ENCODE assay signal across 17 cellular contexts in genomic region chr7:80609732-80610131, GRCh38. TPM values are rescaled to one million over a fixed set of nuclear protein-coding genes. Genes with fewer than 3 reads are reported as not detected.
DNase-seq lines count a peak whose midpoint lies in the region; ATAC-seq and TF ChIP-seq lines count a peak whose summit lies in the region.
"Had no signal": no experiment of that assay in that cellular context is flagged by ENCODE, and none has a peak within 500 bp of the region (broad histone marks: within the 10 kb centered on the region; RNA-seq: fewer than 3 reads in every experiment).

No MANE protein-coding gene starts in this region.

- H3K4me1 ChIP-seq in heart left ventricle (peaks cover 9 to 91% (median 43%) of the 10 kb centered on the region in 12 donors), mesendoderm (ENCODE audit: control insufficient read depth, low read depth, low read length) (no peaks in the 10 kb centered on the region), stomach (peaks cover 12 to 60% (median 39%) of the 10 kb centered on the region in 4 donors)

- POLR2A ChIA-PET in activated CD4-positive, alpha-beta memory T cell treated with anti-CD3 and anti-CD28 coated beads, Interleukin-2, amount 10 ng/mL, durations not matched to agents 7 days and 5 days (lab: Charles Lee), result no interaction called here

- H3K79me2 ChIP-seq in mesendoderm (ENCODE audit: control insufficient read depth, insufficient read depth, low read length), result no peaks in the 10 kb centered on the region

- H3K18ac ChIP-seq in mesendoderm (ENCODE audit: low read length), result no peak overlapping the region

- no peak overlapping the region for H3K27ac Mint-ChIP-seq in activated CD4-positive, alpha-beta memory T cell treated with anti-CD3 and anti-CD28 coated beads, Interleukin-2, amount 10 ng/mL, durations not matched to agents 7 days and 5 days

- H3K9me3 ChIP-seq in heart left ventricle (no peaks in the 10 kb centered on the region), stomach (no peaks in the 10 kb centered on the region)
- H3K9me3 ChIP-seq: Caco-2 had no signal

- no peak overlapping the region for H3K4me3 Mint-ChIP-seq in activated CD4-positive, alpha-beta memory T cell treated with anti-CD3 and anti-CD28 coated beads, Interleukin-2, amount 10 ng/mL, durations not matched to agents 7 days and 5 days

- H4K8ac ChIP-seq in mesendoderm (ENCODE audit: low read depth, low read length), result no peak overlapping the region

- CTCF ChIA-PET in activated CD4-positive, alpha-beta memory T cell treated with anti-CD3 and anti-CD28 coated beads, Interleukin-2, amount 10 ng/mL, durations not matched to agents 7 days and 5 days (lab: Charles Lee), result interaction anchor here (0.5 kb wide), 1 partner anchor 547 kb away, joined by 3 read pairs; no protein-coding TSS in a partner anchor

- no peak overlapping the region for H3K23ac ChIP-seq in mesendoderm (ENCODE audit: low read length)

- H4K5ac ChIP-seq in mesendoderm (ENCODE audit: low read length), result no peak overlapping the region

- TF ChIP-seq CTCF in heart left ventricle (IDR thresholded peaks at IDR 0.05) (no peak), stomach (IDR thresholded peaks at IDR 0.05) (no peak)

- H2BK15ac ChIP-seq in mesendoderm (replicated peaks; ENCODE audit: low read depth), result no peak overlapping the region

- no peak for TF ChIP-seq POLR2A in heart left ventricle (IDR thresholded peaks at IDR 0.05)
- no peak for TF ChIP-seq POLR2A in stomach (IDR thresholded peaks at IDR 0.05)

- H3K9ac ChIP-seq in mesendoderm (ENCODE audit: low read length), result no peak overlapping the region
- H3K9ac ChIP-seq: GM23248 had no signal

- H3K9me3 Mint-ChIP-seq in activated CD4-positive, alpha-beta memory T cell treated with anti-CD3 and anti-CD28 coated beads, Interleukin-2, amount 10 ng/mL, durations not matched to agents 7 days and 5 days, result no peaks in the 10 kb centered on the region

- intact Hi-C loops in Right ventricle myocardium inferior (cut with DNase I), result loop anchor here (5.0 kb wide), 1 partner anchor 142 kb away; no protein-coding TSS in a partner anchor
- intact Hi-C loops in cardiac septum (cut with DNase I), result no loop called here
- intact Hi-C loops in heart left ventricle (cut with DNase I), result no loop called here
- intact Hi-C loops in stomach (cut with DNase I; ENCODE audit: low total_unique reads), result no loop called here

- 43 to 58% (median 52%) methylated on average over 2 of the region's 2 CpGs for WGBS in heart left ventricle, 4 donors
- WGBS in mesendoderm (ENCODE audit: extremely low coverage, insufficient coverage, low lambda C conversion rate), result no CpG with 5 or more reads among the region's 2 CpGs
- 27 to 80% (median 39%) methylated on average over 2 of the region's 2 CpGs for WGBS in stomach, 5 donors

- DNase-seq in Right ventricle myocardium inferior (ENCODE audit: missing footprints) (no peak), cardiac septum (ENCODE audit: low spot score) (no peak), heart left ventricle (peak in 2 of 5 donors; percentile 37 to 44), mesendoderm (peak; percentile 78), stomach (no peak)
- DNase-seq in activated CD4-positive, alpha-beta memory T cell treated with anti-CD3 and anti-CD28 coated beads, Interleukin-2, amount 10 ng/mL, durations not matched to agents 7 days and 5 days, result no peak
- DNase-seq: Caco-2, DMS53, GM23248, KG1, NCI-H1048, NCI-H187 treated with DMSO at 0.1 percent for 48 hours, NCI-H226, NCI-H526 had no signal

- H3K79me1 ChIP-seq in mesendoderm (ENCODE audit: low read length), result no peaks in the 10 kb centered on the region

- H2BK5ac ChIP-seq in mesendoderm (ENCODE audit: low read length), result no peak overlapping the region

- H3K4me1 Mint-ChIP-seq in activated CD4-positive, alpha-beta memory T cell treated with anti-CD3 and anti-CD28 coated beads, Interleukin-2, amount 10 ng/mL, durations not matched to agents 7 days and 5 days, result no peaks in the 10 kb centered on the region

- H3K27ac ChIP-seq in heart left ventricle, result peak overlapping the region; percentile 54 to 83 (median 77)
- no peak overlapping the region for H3K27ac ChIP-seq in mesendoderm (ENCODE audit: low read depth, low read length)
- H3K27ac ChIP-seq in stomach, result no peak overlapping the region
- H3K27ac ChIP-seq: GM23248, SK-N-MC had no signal

- H3K4me2 ChIP-seq in mesendoderm (ENCODE audit: low read length), result no peak overlapping the region

- H2AK5ac ChIP-seq in mesendoderm (ENCODE audit: low read length), result no peak overlapping the region

- H3K4ac ChIP-seq in mesendoderm (ENCODE audit: low read depth, low read length), result no peak overlapping the region

- TF ChIP-seq EP300 in stomach (IDR thresholded peaks at IDR 0.05), result no peak

- no peaks in the 10 kb centered on the region for H3K27me3 Mint-ChIP-seq in activated CD4-positive, alpha-beta memory T cell treated with anti-CD3 and anti-CD28 coated beads, Interleukin-2, amount 10 ng/mL, durations not matched to agents 7 days and 5 days

- H2BK120ac ChIP-seq in mesendoderm (ENCODE audit: low read depth, low read length), result no peak overlapping the region

- H3K4me3 ChIP-seq in heart left ventricle (peak overlapping the region in 2 of 12 donors; percentile 42 to 58), mesendoderm (ENCODE audit: low read length) (no peak overlapping the region), stomach (no peak overlapping the region)
- H3K4me3 ChIP-seq: GM23248, SK-N-MC had no signal

- H3K36me3 Mint-ChIP-seq in activated CD4-positive, alpha-beta memory T cell treated with anti-CD3 and anti-CD28 coated beads, Interleukin-2, amount 10 ng/mL, durations not matched to agents 7 days and 5 days (ENCODE audit: low read depth), result no peaks in the 10 kb centered on the region

- H3K56ac ChIP-seq in mesendoderm (ENCODE audit: low read length), result no peak overlapping the region

- peak; percentile 80 for ATAC-seq in Right ventricle myocardium inferior
- peak; percentile 65 to 81 (median 78) for ATAC-seq in heart left ventricle
- no peak for ATAC-seq in GM18858 (IDR thresholded peaks at IDR 0.05; ENCODE audit: unreplicated experiment)
- ATAC-seq in GM18502 (IDR thresholded peaks at IDR 0.05; ENCODE audit: poor library complexity, unreplicated experiment), result no peak

- no peaks in the 10 kb centered on the region for H3K27me3 ChIP-seq in heart left ventricle
- H3K27me3 ChIP-seq in mesendoderm (ENCODE audit: insufficient read depth, low read length, poor library complexity), result no peaks in the 10 kb centered on the region
- H3K27me3 ChIP-seq in stomach, result no peaks in the 10 kb centered on the region

- H3K36me3 ChIP-seq in heart left ventricle (no peaks in the 10 kb centered on the region), mesendoderm (ENCODE audit: control insufficient read depth, insufficient read depth, low read length) (no peaks in the 10 kb centered on the region), stomach (no peaks in the 10 kb centered on the region)

RNA-seq across cellular contexts. Expression of gene CD36, which starts 28.7 kb away (rescaled TPM):
- total RNA-seq in Right ventricle myocardium inferior (1,230 TPM), cardiac septum (717 TPM), heart left ventricle (1,000 to 10,000 TPM in 7 of 9 donors, 100 to 1,000 TPM in 2; 891 to 1,960 (median 1,108) TPM), stomach (100 to 1,000 TPM in 1 of 5 donors, 10 to 100 TPM in 4; 23.3 to 346 (median 48.7) TPM)
- polyA plus RNA-seq in heart left ventricle (100 to 1,000 TPM; 289 to 529 TPM), stomach (10 to 100 TPM in 2 of 3 donors, 1 to 10 TPM in 1; 5.5 to 28.6 (median 11.3) TPM)
- polyA plus RNA-seq in mesendoderm (2013, experiment 1 of 2), result 0.20 TPM
- polyA plus RNA-seq in mesendoderm (2013, experiment 2 of 2), result 0.20 TPM
- not detected for total RNA-seq in activated CD4-positive, alpha-beta memory T cell treated with anti-CD3 and anti-CD28 coated beads, Interleukin-2, amount 10 ng/mL, durations not matched to agents 7 days and 5 days
- total RNA-seq: Caco-2, GM23248 had no signal

Comparison
In these comparisons a context has a peak if more than half of its experiments do, and no peak if none do; other contexts are left out.
1. ATAC-seq: peak in Right ventricle myocardium inferior (single experiment) and heart left ventricle (4 of 4); none in GM18858 (single experiment) and GM18502 (single experiment).
2. H3K27ac ChIP-seq: peak in heart left ventricle (12 of 12); none in mesendoderm (single experiment) and stomach (0 of 5).
3. RNA of gene CD36, which starts 28.7 kb away (total RNA-seq): 1,230 TPM in Right ventricle myocardium inferior (single experiment), 891 to 1,960 TPM in heart left ventricle, 717 TPM in cardiac septum (single experiment) and 23.3 to 346 TPM in stomach; not detected in activated CD4-positive, alpha-beta memory T cell treated with anti-CD3 and anti-CD28 coated beads, Interleukin-2, amount 10 ng/mL, durations not matched to agents 7 days and 5 days; every median in the first group is over 10 times any median in the second.